In the genomic region with DNA sequence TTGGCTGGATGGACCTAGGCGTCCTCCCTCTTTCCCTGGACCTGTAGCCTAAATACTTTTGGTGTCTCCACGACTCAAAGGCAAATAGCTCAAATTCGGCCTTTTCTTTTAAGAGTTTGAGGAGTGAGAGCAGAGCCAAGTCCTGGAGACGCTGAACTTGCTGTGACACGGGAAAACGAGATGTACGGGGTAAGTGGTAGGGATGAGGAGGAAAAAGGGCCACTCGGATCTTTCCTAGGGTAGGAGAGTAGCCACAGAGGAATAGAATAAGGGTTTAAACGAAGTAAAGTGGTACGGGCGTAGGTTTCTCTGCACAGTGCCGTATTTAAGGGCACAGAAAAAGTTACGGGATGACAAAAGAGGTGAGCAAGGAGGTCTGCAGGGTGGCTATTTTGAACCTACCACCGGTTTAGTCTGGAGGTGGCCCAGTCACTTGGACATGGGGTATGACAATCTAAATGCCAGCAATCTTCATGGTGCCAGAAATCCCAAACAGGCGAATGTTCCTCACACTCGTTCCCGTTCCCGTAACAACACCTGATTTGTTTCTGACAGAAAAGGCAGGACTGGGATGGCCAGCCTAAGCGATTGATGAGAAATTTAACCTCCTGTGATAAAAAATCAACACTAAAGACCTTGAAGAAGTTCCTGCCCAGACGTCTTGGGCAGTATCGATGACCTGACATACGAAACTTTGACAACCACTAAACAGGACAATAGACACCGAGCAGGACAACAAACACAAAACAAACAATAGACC, we compare ENCODE assay signal across 1 cellular context.
TF ChIP-seq lines count a peak whose summit lies in the region.

No MANE protein-coding gene starts in this region.

TF ChIP-seq in endothelial cell of umbilical vein, 7 proteins besides CTCF, POLR2A, EP300 and RAD21:
- TF ChIP-seq MYC (IDR thresholded peaks at IDR 0.05; ENCODE audit: low read depth, low read length) (no peak), POLR2AphosphoS5 (IDR thresholded peaks at IDR 0.05; ENCODE audit: insufficient read depth, low read depth, low read length) (no peak), EZH2 (IDR thresholded peaks at IDR 0.05; ENCODE audit: borderline replicate concordance, low read depth, low read length, severe bottlenecking) (peak; percentile 72)
